Comparison of ENCODE assay signal across 2 cellular contexts in the genomic region with DNA sequence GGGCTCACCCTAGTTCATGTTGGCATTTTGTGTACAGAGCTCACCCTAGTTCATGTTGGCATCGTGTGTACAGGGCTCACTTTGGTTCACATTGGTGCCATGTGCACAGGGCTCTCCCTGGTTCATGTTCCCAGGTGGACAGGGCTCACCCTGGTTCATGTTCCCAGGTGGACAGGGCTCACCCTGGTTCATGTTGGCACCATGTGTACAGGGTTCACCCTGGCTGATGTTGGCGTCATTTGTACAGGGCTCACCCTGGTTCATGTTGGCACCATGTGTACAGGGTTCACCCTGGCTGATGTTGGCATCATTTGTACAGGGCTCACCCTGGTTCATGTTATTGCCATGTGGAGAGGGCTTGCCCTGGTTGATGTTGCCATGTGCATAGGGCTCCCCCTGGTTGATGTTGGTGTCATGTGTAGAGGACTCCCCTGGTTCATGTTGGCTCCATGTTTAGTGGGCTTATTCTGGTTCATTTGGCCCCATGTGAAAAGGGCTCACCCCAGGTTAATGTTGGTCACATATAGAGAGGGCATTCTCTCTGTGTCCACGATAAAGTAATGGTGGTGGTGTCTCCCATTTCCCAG.
TF ChIP-seq lines count a peak whose summit lies in the region.

No MANE protein-coding gene starts in this region.

TF ChIP-seq in HCT116, 20 proteins besides CTCF, POLR2A, EP300 and RAD21 (continued from another document):
- TF ChIP-seq CEBPB (IDR thresholded peaks at IDR 0.05; ENCODE audit: low read depth) (no peak), ATF3 (IDR thresholded peaks at IDR 0.05) (no peak), POLR2AphosphoS5 (IDR thresholded peaks at IDR 0.05; ENCODE audit: low read depth, low read length) (no peak), SRF (IDR thresholded peaks at IDR 0.05; ENCODE audit: low read depth) (no peak), SP1 (IDR thresholded peaks at IDR 0.05; ENCODE audit: low read depth) (no peak), CBX3 (IDR thresholded peaks at IDR 0.05; ENCODE audit: low read depth) (no peak), ZBTB33 (IDR thresholded peaks at IDR 0.05; ENCODE audit: extremely low read depth, insufficient replicate concordance, low read length) (no peak), ZNF274 (IDR thresholded peaks at IDR 0.05; ENCODE audit: low read depth, low read length) (no peak), REST (IDR thresholded peaks at IDR 0.05; ENCODE audit: low read depth) (no peak), EGR1 (IDR thresholded peaks at IDR 0.05; ENCODE audit: low read depth) (no peak)

TF ChIP-seq in liver, 16 proteins besides CTCF, POLR2A, EP300 and RAD21 (continued from another document):
- TF ChIP-seq REST (IDR thresholded peaks at IDR 0.05) (no peak), RXRA (IDR thresholded peaks at IDR 0.05) (no peak), TAF1 (conservative IDR thresholded peaks at IDR 0.05) (no peak), GABPA (IDR thresholded peaks at IDR 0.05 in 1 of 2, conservative IDR thresholded peaks at IDR 0.05 in 1 of 2) (no peak), HNF4G (IDR thresholded peaks at IDR 0.05) (no peak), YY1 (IDR thresholded peaks at IDR 0.05) (no peak), HNF4A (conservative IDR thresholded peaks at IDR 0.05) (no peak), SP1 (IDR thresholded peaks at IDR 0.05) (no peak), FOXA1 (IDR thresholded peaks at IDR 0.05) (no peak), ATF3 (IDR thresholded peaks at IDR 0.05) (no peak), ZBTB33 (IDR thresholded peaks at IDR 0.05) (no peak), EGR1 (IDR thresholded peaks at IDR 0.05; ENCODE audit: low read depth in 2 of 2) (no peak), JUND (IDR thresholded peaks at IDR 0.05) (no peak), NR2F2 (IDR thresholded peaks at IDR 0.05) (no peak)
- TF ChIP-seq, protein P1, sequence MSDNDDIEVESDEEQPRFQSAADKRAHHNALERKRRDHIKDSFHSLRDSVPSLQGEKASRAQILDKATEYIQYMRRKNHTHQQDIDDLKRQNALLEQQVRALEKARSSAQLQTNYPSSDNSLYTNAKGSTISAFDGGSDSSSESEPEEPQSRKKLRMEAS (IDR thresholded peaks at IDR 0.05) = no peak
